ENCODE assay signal across 8 cellular contexts in the genomic region with DNA sequence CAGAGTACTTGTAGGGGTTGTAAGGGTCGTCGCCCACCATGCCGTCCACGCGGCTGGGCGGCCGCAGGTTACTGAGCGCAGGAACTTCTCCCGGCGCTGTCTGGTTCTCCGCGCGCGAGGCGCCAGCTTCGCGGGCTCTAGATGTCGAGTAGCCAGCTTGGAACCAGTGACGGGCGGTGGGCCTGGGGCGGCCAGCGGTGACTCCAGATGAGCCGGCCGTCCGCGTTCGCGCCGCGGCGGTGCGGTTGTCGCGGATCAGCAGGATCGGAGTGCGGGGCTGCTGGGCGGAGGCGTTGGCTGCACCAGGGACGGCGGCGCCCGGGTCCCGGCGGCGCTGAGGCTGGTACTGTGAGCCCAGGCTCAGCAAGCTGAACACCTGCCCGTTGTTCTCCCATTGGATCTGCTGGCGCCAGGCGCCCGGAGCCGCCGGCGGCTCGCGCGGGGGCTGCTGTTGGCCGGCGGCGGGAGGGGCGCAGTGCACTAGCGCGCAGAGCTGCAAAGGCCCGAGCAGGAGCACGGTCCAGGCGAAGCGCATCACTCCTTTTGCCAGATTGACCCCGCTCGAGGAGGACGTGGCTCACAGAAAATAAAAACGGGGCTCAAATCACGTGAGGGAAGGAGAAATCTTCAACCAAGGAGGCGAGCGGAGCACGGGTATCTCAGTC. TPM values are rescaled to one million over a fixed set of nuclear protein-coding genes. Genes with fewer than 3 reads are reported as not detected.
DNase-seq lines count a peak whose midpoint lies in the region; ATAC-seq and TF ChIP-seq lines count a peak whose summit lies in the region.

No MANE protein-coding gene starts in this region.

- H3K9me3 ChIP-seq in liver (ENCODE audit: control insufficient read depth in 4 of 4, low read length in 3 of 4) (no peaks in the 10 kb centered on the region), suprapubic skin (no peaks in the 10 kb centered on the region)

- H3K27me3 ChIP-seq in liver (ENCODE audit: control insufficient read depth in 4 of 4, insufficient read depth in 4 of 4, low read length in 3 of 4) = no peaks in the 10 kb centered on the region
- peaks cover 4% of the 10 kb centered on the region for H3K27me3 ChIP-seq in suprapubic skin

- peak overlapping the region; percentile 38 for H3K27ac Mint-ChIP-seq in central memory CD8-positive, alpha-beta T cell (ENCODE audit: low read depth)

- peak; percentile 34 for ATAC-seq in GM21360 (IDR thresholded peaks at IDR 0.05; ENCODE audit: unreplicated experiment)
- no peak for ATAC-seq in central memory CD8-positive, alpha-beta T cell (replicated peaks; ENCODE audit: extremely low read depth, poor library complexity, severe bottlenecking)

- no peak for TF ChIP-seq RAD21 in liver (IDR thresholded peaks at IDR 0.05)

- H3K36me3 ChIP-seq in liver (ENCODE audit: control insufficient read depth in 4 of 4, insufficient read depth in 3 of 4, low read depth in 1 of 4, low read length in 3 of 4) (no peaks in the 10 kb centered on the region), suprapubic skin (no peaks in the 10 kb centered on the region)

- TF ChIP-seq CTCF in liver (IDR thresholded peaks at IDR 0.05; ENCODE audit: low read depth, low read length, missing input control) (no peak), suprapubic skin (IDR thresholded peaks at IDR 0.05) (no peak)

- no peak for TF ChIP-seq EP300 in suprapubic skin (IDR thresholded peaks at IDR 0.05)

- TF ChIP-seq POLR2A in suprapubic skin (IDR thresholded peaks at IDR 0.05) = no peak

- peak; percentile 61 for DNase-seq in COLO668 (lab: John Stamatoyannopoulos, UW; ENCODE audit: unreplicated experiment)
- peak; percentile 81 for DNase-seq in NCI-H69 (lab: John Stamatoyannopoulos, UW)
- no peak for DNase-seq in central memory CD8-positive, alpha-beta T cell (ENCODE audit: low spot score in 2 of 2)
- DNase-seq in suprapubic skin (ENCODE audit: low spot score in 2 of 2) = peak; percentile 68 to 77
- no peak for DNase-seq in NCI-H2107 (lab: John Stamatoyannopoulos, UW)
- no peak for DNase-seq in SIG-M5 (lab: John Stamatoyannopoulos, UW)

- H3K9ac ChIP-seq in liver (ENCODE audit: low read depth in 1 of 2, low read length in 2 of 2) = no peak overlapping the region

- H3K4me3 Mint-ChIP-seq in central memory CD8-positive, alpha-beta T cell = peak overlapping the region; percentile 69

- H3K27me3 Mint-ChIP-seq in central memory CD8-positive, alpha-beta T cell = peaks cover 73% of the 10 kb centered on the region

- H3K4me3 ChIP-seq in liver (ENCODE audit: low read depth in 1 of 3, low read length in 3 of 3) (peak overlapping the region; percentile 46 to 58 (median 52)), suprapubic skin (peak overlapping the region; percentile 72)

- H3K36me3 Mint-ChIP-seq in central memory CD8-positive, alpha-beta T cell (ENCODE audit: insufficient read depth) = no peaks in the 10 kb centered on the region

- peaks cover 10% of the 10 kb centered on the region for H3K4me1 Mint-ChIP-seq in central memory CD8-positive, alpha-beta T cell

- no peaks in the 10 kb centered on the region for H3K9me3 Mint-ChIP-seq in central memory CD8-positive, alpha-beta T cell

- H3K27ac ChIP-seq in liver (ENCODE audit: low read depth in 1 of 2, low read length in 2 of 2) (peak overlapping the region in 1 of 2 donors; percentile 35), suprapubic skin (peak overlapping the region; percentile 89)

- WGBS in liver = 2% methylated on average over 73 of the region's 73 CpGs
- 0% methylated on average over 18 of the region's 73 CpGs for WGBS in suprapubic skin

- peaks cover 12 to 20% (median 17%) of the 10 kb centered on the region in 4 donors for H3K4me1 ChIP-seq in liver (ENCODE audit: control insufficient read depth in 4 of 4, insufficient read depth in 4 of 4, low read length in 3 of 4)
- H3K4me1 ChIP-seq in suprapubic skin = peaks cover 31% of the 10 kb centered on the region

TF ChIP-seq in liver, 16 proteins besides CTCF, POLR2A, EP300 and RAD21:
- TF ChIP-seq TAF1 (conservative IDR thresholded peaks at IDR 0.05) = no peak
- no peak for TF ChIP-seq HNF4G (IDR thresholded peaks at IDR 0.05)
- TF ChIP-seq FOXA2 (IDR thresholded peaks at IDR 0.05) = no peak
- no peak for TF ChIP-seq HNF4A (conservative IDR thresholded peaks at IDR 0.05)
- TF ChIP-seq JUND (IDR thresholded peaks at IDR 0.05) = no peak
- TF ChIP-seq, protein P1, sequence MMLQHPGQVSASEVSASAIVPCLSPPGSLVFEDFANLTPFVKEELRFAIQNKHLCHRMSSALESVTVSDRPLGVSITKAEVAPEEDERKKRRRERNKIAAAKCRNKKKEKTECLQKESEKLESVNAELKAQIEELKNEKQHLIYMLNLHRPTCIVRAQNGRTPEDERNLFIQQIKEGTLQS (IDR thresholded peaks at IDR 0.05) = no peak
- TF ChIP-seq, protein P2, sequence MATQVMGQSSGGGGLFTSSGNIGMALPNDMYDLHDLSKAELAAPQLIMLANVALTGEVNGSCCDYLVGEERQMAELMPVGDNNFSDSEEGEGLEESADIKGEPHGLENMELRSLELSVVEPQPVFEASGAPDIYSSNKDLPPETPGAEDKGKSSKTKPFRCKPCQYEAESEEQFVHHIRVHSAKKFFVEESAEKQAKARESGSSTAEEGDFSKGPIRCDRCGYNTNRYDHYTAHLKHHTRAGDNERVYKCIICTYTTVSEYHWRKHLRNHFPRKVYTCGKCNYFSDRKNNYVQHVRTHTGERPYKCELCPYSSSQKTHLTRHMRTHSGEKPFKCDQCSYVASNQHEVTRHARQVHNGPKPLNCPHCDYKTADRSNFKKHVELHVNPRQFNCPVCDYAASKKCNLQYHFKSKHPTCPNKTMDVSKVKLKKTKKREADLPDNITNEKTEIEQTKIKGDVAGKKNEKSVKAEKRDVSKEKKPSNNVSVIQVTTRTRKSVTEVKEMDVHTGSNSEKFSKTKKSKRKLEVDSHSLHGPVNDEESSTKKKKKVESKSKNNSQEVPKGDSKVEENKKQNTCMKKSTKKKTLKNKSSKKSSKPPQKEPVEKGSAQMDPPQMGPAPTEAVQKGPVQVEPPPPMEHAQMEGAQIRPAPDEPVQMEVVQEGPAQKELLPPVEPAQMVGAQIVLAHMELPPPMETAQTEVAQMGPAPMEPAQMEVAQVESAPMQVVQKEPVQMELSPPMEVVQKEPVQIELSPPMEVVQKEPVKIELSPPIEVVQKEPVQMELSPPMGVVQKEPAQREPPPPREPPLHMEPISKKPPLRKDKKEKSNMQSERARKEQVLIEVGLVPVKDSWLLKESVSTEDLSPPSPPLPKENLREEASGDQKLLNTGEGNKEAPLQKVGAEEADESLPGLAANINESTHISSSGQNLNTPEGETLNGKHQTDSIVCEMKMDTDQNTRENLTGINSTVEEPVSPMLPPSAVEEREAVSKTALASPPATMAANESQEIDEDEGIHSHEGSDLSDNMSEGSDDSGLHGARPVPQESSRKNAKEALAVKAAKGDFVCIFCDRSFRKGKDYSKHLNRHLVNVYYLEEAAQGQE (IDR thresholded peaks at IDR 0.05) = no peak
- no peak for TF ChIP-seq NR2F2 (IDR thresholded peaks at IDR 0.05)
- TF ChIP-seq, protein P3, sequence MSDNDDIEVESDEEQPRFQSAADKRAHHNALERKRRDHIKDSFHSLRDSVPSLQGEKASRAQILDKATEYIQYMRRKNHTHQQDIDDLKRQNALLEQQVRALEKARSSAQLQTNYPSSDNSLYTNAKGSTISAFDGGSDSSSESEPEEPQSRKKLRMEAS (IDR thresholded peaks at IDR 0.05) = no peak
- TF ChIP-seq SP1 (IDR thresholded peaks at IDR 0.05) = no peak
- TF ChIP-seq RXRA (IDR thresholded peaks at IDR 0.05) = no peak
- TF ChIP-seq GABPA (IDR thresholded peaks at IDR 0.05 in 1 of 2, conservative IDR thresholded peaks at IDR 0.05 in 1 of 2) = no peak
- TF ChIP-seq FOXA1 (IDR thresholded peaks at IDR 0.05) = no peak
- TF ChIP-seq EGR1 (IDR thresholded peaks at IDR 0.05; ENCODE audit: low read depth in 2 of 2) = no peak
- TF ChIP-seq, protein P4, sequence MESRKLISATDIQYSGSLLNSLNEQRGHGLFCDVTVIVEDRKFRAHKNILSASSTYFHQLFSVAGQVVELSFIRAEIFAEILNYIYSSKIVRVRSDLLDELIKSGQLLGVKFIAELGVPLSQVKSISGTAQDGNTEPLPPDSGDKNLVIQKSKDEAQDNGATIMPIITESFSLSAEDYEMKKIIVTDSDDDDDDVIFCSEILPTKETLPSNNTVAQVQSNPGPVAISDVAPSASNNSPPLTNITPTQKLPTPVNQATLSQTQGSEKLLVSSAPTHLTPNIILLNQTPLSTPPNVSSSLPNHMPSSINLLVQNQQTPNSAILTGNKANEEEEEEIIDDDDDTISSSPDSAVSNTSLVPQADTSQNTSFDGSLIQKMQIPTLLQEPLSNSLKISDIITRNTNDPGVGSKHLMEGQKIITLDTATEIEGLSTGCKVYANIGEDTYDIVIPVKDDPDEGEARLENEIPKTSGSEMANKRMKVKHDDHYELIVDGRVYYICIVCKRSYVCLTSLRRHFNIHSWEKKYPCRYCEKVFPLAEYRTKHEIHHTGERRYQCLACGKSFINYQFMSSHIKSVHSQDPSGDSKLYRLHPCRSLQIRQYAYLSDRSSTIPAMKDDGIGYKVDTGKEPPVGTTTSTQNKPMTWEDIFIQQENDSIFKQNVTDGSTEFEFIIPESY (IDR thresholded peaks at IDR 0.05) = no peak
- TF ChIP-seq YY1 (IDR thresholded peaks at IDR 0.05) = no peak

RNA-seq across cellular contexts. Expression of a gene that starts 0.5 kb away (rescaled TPM):
- 1 to 10 TPM in 1 of 2 donors, under 1 TPM in 1; 0.84 to 1.0 TPM for total RNA-seq in liver
- polyA plus RNA-seq in liver = 1 to 10 TPM in 1 of 2 donors, under 1 TPM in 1; 0.42 to 2.2 TPM
- 10 to 100 TPM in 2 of 4 donors, 1 to 10 TPM in 2; 4.9 to 20.2 (median 9.8) TPM for total RNA-seq in suprapubic skin

RNA-seq across cellular contexts. Expression of a gene that starts 51.8 kb away (rescaled TPM):
- total RNA-seq in liver (under 1 TPM; 0.23 to 0.25 TPM), suprapubic skin (1 to 10 TPM in 3 of 4 donors, not detected in 1; 1.0 to 2.0 (median 1.4) TPM)
- under 1 TPM in 1 of 2 donors, not detected in 1; 0.03 TPM for polyA plus RNA-seq in liver

Comparison
In these comparisons a context has a peak if more than half of its experiments do, and no peak if none do; other contexts are left out.
1. DNase-seq: peak in COLO668 (single experiment), NCI-H69 (single experiment) and suprapubic skin (2 of 2); none in central memory CD8-positive, alpha-beta T cell (0 of 2), NCI-H2107 (single experiment) and SIG-M5 (single experiment).